ENCODE assay signal across 1 cellular context in genomic region chr2:238409341-238410200, GRCh38.
TF ChIP-seq lines count a peak whose summit lies in the region.

No MANE protein-coding gene starts in this region.

TF ChIP-seq in WTC11, 78 proteins besides CTCF, POLR2A, EP300 and RAD21 (continued from another document):
- TF ChIP-seq MLX (CRISPR knock-in tag; IDR thresholded peaks at IDR 0.05) = no peak
- no peak for TF ChIP-seq ZNF671 (CRISPR knock-in tag; IDR thresholded peaks at IDR 0.05)
- no peak for TF ChIP-seq STAT6 (CRISPR knock-in tag; conservative IDR thresholded peaks at IDR 0.05; ENCODE audit: low read depth)
- TF ChIP-seq ZNF423 (CRISPR knock-in tag; IDR thresholded peaks at IDR 0.05) = no peak
- TF ChIP-seq IRF2 (CRISPR knock-in tag; IDR thresholded peaks at IDR 0.05; ENCODE audit: borderline replicate concordance, low read depth) = no peak
- TF ChIP-seq CREB1 (CRISPR knock-in tag; IDR thresholded peaks at IDR 0.05) = no peak
- TF ChIP-seq ZNF281 (CRISPR knock-in tag; IDR thresholded peaks at IDR 0.05) = no peak
- TF ChIP-seq MAX (CRISPR knock-in tag; IDR thresholded peaks at IDR 0.05) = no peak
- TF ChIP-seq SP1 (CRISPR knock-in tag; conservative IDR thresholded peaks at IDR 0.05) = no peak
- TF ChIP-seq FOXP1 (CRISPR knock-in tag; IDR thresholded peaks at IDR 0.05; ENCODE audit: borderline replicate concordance) = no peak
- TF ChIP-seq NFYB (CRISPR knock-in tag; conservative IDR thresholded peaks at IDR 0.05; ENCODE audit: low read depth) = no peak
- TF ChIP-seq TEAD1 (CRISPR knock-in tag; IDR thresholded peaks at IDR 0.05) = no peak
- no peak for TF ChIP-seq E2F1 (CRISPR knock-in tag; IDR thresholded peaks at IDR 0.05)
